In genomic region chr2:36511858-36512630, GRCh38 we compare ENCODE assay signal across 1 cellular context.
A peak's percentile ranks its signal among the peaks of the same experiment; 100 is the strongest.
TF ChIP-seq lines count a peak whose summit lies in the region.

No MANE protein-coding gene starts in this region.

TF ChIP-seq in K562, 482 proteins besides CTCF, POLR2A, EP300 and RAD21 (continued from another document and continues in another):
- TF ChIP-seq CREB3L1 (IDR thresholded peaks at IDR 0.05; ENCODE audit: borderline replicate concordance, low read depth), result no peak
- TF ChIP-seq THAP7 (CRISPR knock-in tag; IDR thresholded peaks at IDR 0.05), result no peak
- no peak for TF ChIP-seq ZNF76 (CRISPR knock-in tag; IDR thresholded peaks at IDR 0.05; ENCODE audit: borderline replicate concordance)
- no peak for TF ChIP-seq GTF2B (IDR thresholded peaks at IDR 0.05; ENCODE audit: extremely low read depth, insufficient read length)
- peak; percentile 39 for TF ChIP-seq PRDM10 (IDR thresholded peaks at IDR 0.05; ENCODE audit: partially characterized antibody)
- TF ChIP-seq MAZ (CRISPR knock-in tag; conservative IDR thresholded peaks at IDR 0.05 in 1 of 2, IDR thresholded peaks at IDR 0.05 in 1 of 2), result peak in 1 of 2 experiments; percentile 53; a peak in 1 of 4 replicates
- no peak for TF ChIP-seq NFE2 (IDR thresholded peaks at IDR 0.05; ENCODE audit: low read depth)
- TF ChIP-seq ZBTB49 (CRISPR knock-in tag; IDR thresholded peaks at IDR 0.05; ENCODE audit: borderline replicate concordance), result no peak
- TF ChIP-seq HMG20A (CRISPR knock-in tag; conservative IDR thresholded peaks at IDR 0.05), result no peak
- TF ChIP-seq WHSC1 (IDR thresholded peaks at IDR 0.05; ENCODE audit: low read length), result no peak
- no peak for TF ChIP-seq GTF2A2 (tag; IDR thresholded peaks at IDR 0.05)
- no peak for TF ChIP-seq BRF1 (IDR thresholded peaks at IDR 0.05; ENCODE audit: borderline replicate concordance, extremely low read depth, insufficient read length)
- no peak for TF ChIP-seq SIN3A (IDR thresholded peaks at IDR 0.05; ENCODE audit: borderline replicate concordance in 2 of 2, control insufficient read depth in 1 of 2, low read depth in 2 of 2, low read length in 2 of 2)
- no peak for TF ChIP-seq MECOM (CRISPR knock-in tag; IDR thresholded peaks at IDR 0.05)
- no peak for TF ChIP-seq ZNF124 (CRISPR knock-in tag; IDR thresholded peaks at IDR 0.05)
- TF ChIP-seq MEF2D (tag; conservative IDR thresholded peaks at IDR 0.05; ENCODE audit: low read depth), result no peak
- peak; percentile 77 for TF ChIP-seq FOXA1 (IDR thresholded peaks at IDR 0.05; ENCODE audit: borderline replicate concordance)
- TF ChIP-seq ETS2 (tag; IDR thresholded peaks at IDR 0.05; ENCODE audit: borderline replicate concordance, poor library complexity, severe bottlenecking), result no peak
- TF ChIP-seq NFXL1 (CRISPR knock-in tag; IDR thresholded peaks at IDR 0.05), result no peak
- 0 out of 2 replicates have a peak, but pooled peaks have one; percentile 23 for TF ChIP-seq CREB1 (IDR thresholded peaks at IDR 0.05)
- no peak for TF ChIP-seq CREB1 (CRISPR knock-in tag; IDR thresholded peaks at IDR 0.05)
- no peak for TF ChIP-seq ZNF764 (CRISPR knock-in tag; IDR thresholded peaks at IDR 0.05; ENCODE audit: low read depth)
- no peak for TF ChIP-seq KDM2B (CRISPR knock-in tag; IDR thresholded peaks at IDR 0.05)
- TF ChIP-seq IRF1 (CRISPR knock-in tag; IDR thresholded peaks at IDR 0.05; ENCODE audit: borderline replicate concordance), result no peak
- TF ChIP-seq HLTF (IDR thresholded peaks at IDR 0.05), result no peak
- TF ChIP-seq RUNX1 (IDR thresholded peaks at IDR 0.05; ENCODE audit: low read depth), result no peak
- no peak for TF ChIP-seq CEBPZ (IDR thresholded peaks at IDR 0.05; ENCODE audit: borderline replicate concordance, low read depth, low read length)
- no peak for TF ChIP-seq HNRNPUL1 (IDR thresholded peaks at IDR 0.05; ENCODE audit: low read length)
- no peak for TF ChIP-seq MIER1 (IDR thresholded peaks at IDR 0.05; ENCODE audit: low read depth)
- 0 out of 2 replicates have a peak, but pooled peaks have one; percentile 42 for TF ChIP-seq RNF2 (IDR thresholded peaks at IDR 0.05)
- no peak for TF ChIP-seq SRSF3 (IDR thresholded peaks at IDR 0.05; ENCODE audit: insufficient read depth, low read length)
- TF ChIP-seq NCOA2 (IDR thresholded peaks at IDR 0.05; ENCODE audit: partially characterized antibody in 2 of 2), result no peak
- peak; percentile 83 for TF ChIP-seq TEAD4 (IDR thresholded peaks at IDR 0.05; ENCODE audit: low read length)
- no peak for TF ChIP-seq TEAD4 (CRISPR knock-in tag; IDR thresholded peaks at IDR 0.05; ENCODE audit: borderline replicate concordance)
- no peak for TF ChIP-seq GMEB1 (CRISPR knock-in tag; IDR thresholded peaks at IDR 0.05)
- TF ChIP-seq PCBP2 (IDR thresholded peaks at IDR 0.05; ENCODE audit: low read depth, low read length, poor library complexity, severe bottlenecking), result no peak
- no peak for TF ChIP-seq RBM34 (IDR thresholded peaks at IDR 0.05; ENCODE audit: borderline replicate concordance, insufficient read depth, low read length)
- no peak for TF ChIP-seq ZEB2 (IDR thresholded peaks at IDR 0.05)
- TF ChIP-seq FIP1L1 (IDR thresholded peaks at IDR 0.05; ENCODE audit: low read depth, low read length, poor library complexity, severe bottlenecking), result no peak
- TF ChIP-seq TEAD2 (tag; IDR thresholded peaks at IDR 0.05), result no peak
- no peak for TF ChIP-seq U2AF1 (optimal IDR thresholded peaks at IDR 0.05; ENCODE audit: low read depth, low read length)
- no peak for TF ChIP-seq ZFP91 (CRISPR knock-in tag; IDR thresholded peaks at IDR 0.05)
